In the genomic region with DNA sequence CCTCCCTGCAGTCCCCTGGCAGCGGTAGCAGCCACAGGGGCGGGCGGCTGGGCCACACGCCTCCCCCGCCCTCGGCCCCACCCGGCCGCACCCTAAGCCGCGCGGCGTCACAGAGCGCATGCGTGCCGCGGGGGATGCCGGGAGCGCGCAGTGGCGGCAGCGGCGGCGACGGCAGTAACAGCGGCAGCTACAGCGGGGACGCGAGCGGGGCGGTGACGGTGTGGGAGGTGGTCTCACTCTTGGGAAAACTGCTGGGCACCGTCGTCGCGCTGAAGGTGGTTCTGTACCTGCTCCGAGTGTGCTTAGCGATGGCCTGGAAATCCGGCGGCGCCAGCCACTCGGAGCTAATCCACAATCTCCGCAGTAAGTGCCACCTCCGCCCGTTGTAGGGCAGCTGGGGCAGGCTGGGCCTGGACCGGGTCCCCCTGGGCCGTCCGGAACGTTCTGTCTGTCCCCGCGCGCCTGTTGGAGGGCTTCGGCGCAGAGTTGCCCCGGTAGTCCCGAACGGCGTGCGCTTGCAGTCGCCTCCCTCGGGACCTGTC, we compare ENCODE assay signal across 1 cellular context.
TF ChIP-seq lines count a peak whose summit lies in the region.

TSS of gene PCMT1 (plus strand) at position 148 of the 542 bp plus-strand sequence. CDS start at position 309, 161 bp downstream.

TF ChIP-seq in HepG2, 621 proteins besides CTCF, POLR2A, EP300 and RAD21 (continued from another document and continues in another):
- TF ChIP-seq ZNF468 (CRISPR knock-in tag; IDR thresholded peaks at IDR 0.05) (0 out of 2 replicates have a peak, but pooled peaks have one; percentile 55), HMG20B (CRISPR knock-in tag; conservative IDR thresholded peaks at IDR 0.05) (no peak), CREM (IDR thresholded peaks at IDR 0.05) (no peak), CREM (CRISPR knock-in tag; IDR thresholded peaks at IDR 0.05) (no peak), ZNF260 (CRISPR knock-in tag; IDR thresholded peaks at IDR 0.05; ENCODE audit: borderline replicate concordance, low read depth) (no peak), ZNF331 (CRISPR knock-in tag; IDR thresholded peaks at IDR 0.05) (0 out of 2 replicates have a peak, but pooled peaks have one; percentile 23), ZNF232 (CRISPR knock-in tag; IDR thresholded peaks at IDR 0.05; ENCODE audit: borderline replicate concordance) (0 out of 2 replicates have a peak, but pooled peaks have one; percentile 71), KDM6A (CRISPR knock-in tag; IDR thresholded peaks at IDR 0.05; ENCODE audit: low read depth) (no peak), TCF7L2 (IDR thresholded peaks at IDR 0.05; ENCODE audit: low read depth, low read length) (no peak), ATF7 (IDR thresholded peaks at IDR 0.05) (no peak), ATF7 (CRISPR knock-in tag; IDR thresholded peaks at IDR 0.05) (no peak), MZF1 (CRISPR knock-in tag; IDR thresholded peaks at IDR 0.05; ENCODE audit: borderline replicate concordance) (no peak), ARNT (IDR thresholded peaks at IDR 0.05) (no peak), ISL2 (CRISPR knock-in tag; IDR thresholded peaks at IDR 0.05) (peak; percentile 80), LCORL (IDR thresholded peaks at IDR 0.05) (no peak), LCORL (CRISPR knock-in tag; IDR thresholded peaks at IDR 0.05) (no peak; the same call in 1 of the 2 replicates), TOE1 (CRISPR knock-in tag; IDR thresholded peaks at IDR 0.05) (no peak), MED1 (CRISPR knock-in tag; IDR thresholded peaks at IDR 0.05) (peak; percentile 43), ZBTB8A (CRISPR knock-in tag; IDR thresholded peaks at IDR 0.05; ENCODE audit: borderline replicate concordance, low read depth) (no peak), RFX1 (IDR thresholded peaks at IDR 0.05) (no peak), ZNF597 (CRISPR knock-in tag; IDR thresholded peaks at IDR 0.05) (no peak), WIZ (CRISPR knock-in tag; IDR thresholded peaks at IDR 0.05) (no peak), ZNF558 (CRISPR knock-in tag; IDR thresholded peaks at IDR 0.05; ENCODE audit: borderline replicate concordance) (no peak; the same call in 1 of the 2 replicates), MIER3 (CRISPR knock-in tag; IDR thresholded peaks at IDR 0.05; ENCODE audit: borderline replicate concordance) (no peak; the same call in 1 of the 2 replicates), SAP130 (CRISPR knock-in tag; IDR thresholded peaks at IDR 0.05; ENCODE audit: low read depth) (peak; percentile 80), SSRP1 (CRISPR knock-in tag; IDR thresholded peaks at IDR 0.05) (no peak), ZNF12 (CRISPR knock-in tag; IDR thresholded peaks at IDR 0.05) (no peak), ZNF441 (CRISPR knock-in tag; IDR thresholded peaks at IDR 0.05; ENCODE audit: borderline replicate concordance) (no peak), ZNF205 (CRISPR knock-in tag; IDR thresholded peaks at IDR 0.05) (0 out of 2 replicates have a peak, but pooled peaks have one; percentile 30), ZNF3 (CRISPR knock-in tag; IDR thresholded peaks at IDR 0.05) (no peak), SRY (CRISPR knock-in tag; IDR thresholded peaks at IDR 0.05) (no peak), KDM3A (CRISPR knock-in tag; IDR thresholded peaks at IDR 0.05; ENCODE audit: low read depth) (peak; percentile 32; the same call in 1 of the 2 replicates), STAT5B (CRISPR knock-in tag; IDR thresholded peaks at IDR 0.05) (no peak), ZMYM2 (CRISPR knock-in tag; IDR thresholded peaks at IDR 0.05) (no peak), ZNF710 (CRISPR knock-in tag; IDR thresholded peaks at IDR 0.05; ENCODE audit: borderline replicate concordance) (peak; percentile 62; the same call in 1 of the 2 replicates), SP2 (CRISPR knock-in tag; IDR thresholded peaks at IDR 0.05) (peak; percentile 59), THYN1 (CRISPR knock-in tag; IDR thresholded peaks at IDR 0.05; ENCODE audit: borderline replicate concordance, low read depth) (peak; percentile 60; the same call in 1 of the 2 replicates), PPARG (CRISPR knock-in tag; conservative IDR thresholded peaks at IDR 0.05) (no peak), NONO (IDR thresholded peaks at IDR 0.05) (no peak), NONO (CRISPR knock-in tag; conservative IDR thresholded peaks at IDR 0.05) (peak; percentile 95), RNF2 (conservative IDR thresholded peaks at IDR 0.05; ENCODE audit: low read depth) (no peak; the same call in none of the 2 replicates), CC2D1A (CRISPR knock-in tag; IDR thresholded peaks at IDR 0.05) (no peak), HOXA3 (CRISPR knock-in tag; IDR thresholded peaks at IDR 0.05) (peak; percentile 74), ZNF224 (CRISPR knock-in tag; IDR thresholded peaks at IDR 0.05) (no peak), ZSCAN25 (CRISPR knock-in tag; IDR thresholded peaks at IDR 0.05) (no peak), HDAC2 (CRISPR knock-in tag; IDR thresholded peaks at IDR 0.05) (peak; percentile 31; the same call in 1 of the 2 replicates), ZFP41 (CRISPR knock-in tag; IDR thresholded peaks at IDR 0.05; ENCODE audit: borderline replicate concordance) (peak; percentile 67; the same call in 1 of the 2 replicates), ZNF432 (CRISPR knock-in tag; IDR thresholded peaks at IDR 0.05; ENCODE audit: borderline replicate concordance) (no peak), TOPORS (CRISPR knock-in tag; IDR thresholded peaks at IDR 0.05) (no peak; the same call in 1 of the 2 replicates), DNMT3B (CRISPR knock-in tag; conservative IDR thresholded peaks at IDR 0.05) (no peak), MAF1 (CRISPR knock-in tag; IDR thresholded peaks at IDR 0.05; ENCODE audit: borderline replicate concordance) (peak; percentile 72), SATB2 (CRISPR knock-in tag; IDR thresholded peaks at IDR 0.05) (0 out of 2 replicates have a peak, but pooled peaks have one; percentile 60), HES4 (CRISPR knock-in tag; IDR thresholded peaks at IDR 0.05; ENCODE audit: borderline replicate concordance) (peak; percentile 74), DMTF1 (CRISPR knock-in tag; IDR thresholded peaks at IDR 0.05) (no peak), ZFP91 (CRISPR knock-in tag; IDR thresholded peaks at IDR 0.05; ENCODE audit: borderline replicate concordance) (peak; percentile 89), ZNF564 (CRISPR knock-in tag; IDR thresholded peaks at IDR 0.05) (no peak), ZNF670 (CRISPR knock-in tag; IDR thresholded peaks at IDR 0.05; ENCODE audit: borderline replicate concordance) (no peak), ZNF709 (CRISPR knock-in tag; IDR thresholded peaks at IDR 0.05) (peak; percentile 60; the same call in 1 of the 2 replicates), MAZ (IDR thresholded peaks at IDR 0.05; ENCODE audit: borderline replicate concordance, low read depth, low read length) (peak; percentile 69), MAZ (CRISPR knock-in tag; IDR thresholded peaks at IDR 0.05; ENCODE audit: low read depth) (peak; percentile 93), NFIC (IDR thresholded peaks at IDR 0.05; ENCODE audit: low read length) (no peak), KLF15 (CRISPR knock-in tag; IDR thresholded peaks at IDR 0.05; ENCODE audit: borderline replicate concordance) (no peak), ZFP37 (CRISPR knock-in tag; IDR thresholded peaks at IDR 0.05; ENCODE audit: borderline replicate concordance) (0 out of 2 replicates have a peak, but pooled peaks have one; percentile 50)
- TF ChIP-seq, protein P1, sequence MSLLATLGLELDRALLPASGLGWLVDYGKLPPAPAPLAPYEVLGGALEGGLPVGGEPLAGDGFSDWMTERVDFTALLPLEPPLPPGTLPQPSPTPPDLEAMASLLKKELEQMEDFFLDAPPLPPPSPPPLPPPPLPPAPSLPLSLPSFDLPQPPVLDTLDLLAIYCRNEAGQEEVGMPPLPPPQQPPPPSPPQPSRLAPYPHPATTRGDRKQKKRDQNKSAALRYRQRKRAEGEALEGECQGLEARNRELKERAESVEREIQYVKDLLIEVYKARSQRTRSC (CRISPR knock-in tag; IDR thresholded peaks at IDR 0.05; ENCODE audit: low read depth), result no peak
- TF ChIP-seq, protein P2, sequence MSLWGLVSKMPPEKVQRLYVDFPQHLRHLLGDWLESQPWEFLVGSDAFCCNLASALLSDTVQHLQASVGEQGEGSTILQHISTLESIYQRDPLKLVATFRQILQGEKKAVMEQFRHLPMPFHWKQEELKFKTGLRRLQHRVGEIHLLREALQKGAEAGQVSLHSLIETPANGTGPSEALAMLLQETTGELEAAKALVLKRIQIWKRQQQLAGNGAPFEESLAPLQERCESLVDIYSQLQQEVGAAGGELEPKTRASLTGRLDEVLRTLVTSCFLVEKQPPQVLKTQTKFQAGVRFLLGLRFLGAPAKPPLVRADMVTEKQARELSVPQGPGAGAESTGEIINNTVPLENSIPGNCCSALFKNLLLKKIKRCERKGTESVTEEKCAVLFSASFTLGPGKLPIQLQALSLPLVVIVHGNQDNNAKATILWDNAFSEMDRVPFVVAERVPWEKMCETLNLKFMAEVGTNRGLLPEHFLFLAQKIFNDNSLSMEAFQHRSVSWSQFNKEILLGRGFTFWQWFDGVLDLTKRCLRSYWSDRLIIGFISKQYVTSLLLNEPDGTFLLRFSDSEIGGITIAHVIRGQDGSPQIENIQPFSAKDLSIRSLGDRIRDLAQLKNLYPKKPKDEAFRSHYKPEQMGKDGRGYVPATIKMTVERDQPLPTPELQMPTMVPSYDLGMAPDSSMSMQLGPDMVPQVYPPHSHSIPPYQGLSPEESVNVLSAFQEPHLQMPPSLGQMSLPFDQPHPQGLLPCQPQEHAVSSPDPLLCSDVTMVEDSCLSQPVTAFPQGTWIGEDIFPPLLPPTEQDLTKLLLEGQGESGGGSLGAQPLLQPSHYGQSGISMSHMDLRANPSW (CRISPR knock-in tag; IDR thresholded peaks at IDR 0.05; ENCODE audit: borderline replicate concordance), result no peak
- TF ChIP-seq, protein P3, sequence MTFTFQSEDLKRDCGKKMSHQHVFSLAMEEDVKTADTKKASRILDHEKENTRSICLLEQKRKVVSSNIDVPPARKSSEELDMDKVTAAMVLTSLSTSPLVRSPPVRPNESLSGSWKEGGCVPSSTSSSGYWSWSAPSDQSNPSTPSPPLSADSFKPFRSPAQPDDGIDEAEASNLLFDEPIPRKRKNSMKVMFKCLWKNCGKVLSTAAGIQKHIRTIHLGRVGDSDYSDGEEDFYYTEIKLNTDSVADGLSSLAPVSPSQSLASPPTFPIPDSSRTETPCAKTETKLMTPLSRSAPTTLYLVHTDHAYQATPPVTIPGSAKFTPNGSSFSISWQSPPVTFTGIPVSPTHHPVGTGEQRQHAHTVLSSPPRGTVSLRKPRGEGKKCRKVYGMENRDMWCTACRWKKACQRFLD (CRISPR knock-in tag; IDR thresholded peaks at IDR 0.05; ENCODE audit: borderline replicate concordance), result peak; percentile 63; the same call in 1 of the 2 replicates
- TF ChIP-seq, protein P4, sequence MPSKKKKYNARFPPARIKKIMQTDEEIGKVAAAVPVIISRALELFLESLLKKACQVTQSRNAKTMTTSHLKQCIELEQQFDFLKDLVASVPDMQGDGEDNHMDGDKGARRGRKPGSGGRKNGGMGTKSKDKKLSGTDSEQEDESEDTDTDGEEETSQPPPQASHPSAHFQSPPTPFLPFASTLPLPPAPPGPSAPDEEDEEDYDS (CRISPR knock-in tag; IDR thresholded peaks at IDR 0.05), result peak; percentile 63; the same call in 1 of the 2 replicates
